In the genomic region with DNA sequence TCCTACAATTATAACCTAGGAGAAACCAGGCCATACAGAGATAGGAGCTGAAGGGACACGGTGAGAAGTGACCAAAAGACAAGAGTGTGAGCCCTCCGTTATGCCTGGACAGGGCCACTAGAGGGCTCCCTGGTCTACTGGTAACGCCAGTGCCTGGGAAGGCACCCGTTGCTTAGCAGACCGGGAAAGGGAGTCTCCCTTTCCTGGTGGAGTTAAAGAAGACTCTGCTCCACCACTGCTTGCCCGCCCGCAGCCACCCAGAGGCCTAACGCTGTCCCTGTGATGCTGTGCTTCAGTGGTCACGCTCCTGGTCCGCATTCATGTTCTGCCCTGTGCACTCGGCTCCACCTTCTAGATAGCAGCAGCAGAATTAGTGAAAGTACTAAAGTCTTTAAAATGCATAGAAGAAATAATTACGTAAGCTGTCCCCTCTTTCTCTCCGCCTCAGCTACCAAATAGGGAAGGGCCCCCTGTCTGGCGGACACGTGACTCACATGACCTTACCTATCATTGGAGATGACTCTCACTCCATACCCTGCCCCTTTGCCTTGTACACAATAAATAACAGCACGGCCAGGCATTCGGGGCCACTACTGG, we compare ENCODE assay signal across 1 cellular context.
A peak's percentile ranks its signal among the peaks of the same experiment; 100 is the strongest.
TF ChIP-seq lines count a peak whose summit lies in the region.

No MANE protein-coding gene starts in this region.

TF ChIP-seq in HepG2, 621 proteins besides CTCF, POLR2A, EP300 and RAD21 (continued from another document and continues in another):
- TF ChIP-seq NFE2L2 (IDR thresholded peaks at IDR 0.05; ENCODE audit: low read length) = no peak
- no peak for TF ChIP-seq ZNF12 (CRISPR knock-in tag; IDR thresholded peaks at IDR 0.05)
- TF ChIP-seq HDAC1 (CRISPR knock-in tag; IDR thresholded peaks at IDR 0.05) = no peak
- no peak for TF ChIP-seq ZBTB7A (CRISPR knock-in tag; IDR thresholded peaks at IDR 0.05)
- TF ChIP-seq MBD4 (IDR thresholded peaks at IDR 0.05; ENCODE audit: borderline replicate concordance, low read length) = no peak
- no peak; the same call in 1 of the 2 replicates for TF ChIP-seq REPIN1 (CRISPR knock-in tag; IDR thresholded peaks at IDR 0.05; ENCODE audit: borderline replicate concordance, low read depth)
- TF ChIP-seq SALL1 (CRISPR knock-in tag; IDR thresholded peaks at IDR 0.05) = 0 out of 2 replicates have a peak, but pooled peaks have one; percentile 15
- no peak for TF ChIP-seq POLR2G (IDR thresholded peaks at IDR 0.05; ENCODE audit: low read depth, low read length)
- TF ChIP-seq, protein P1, sequence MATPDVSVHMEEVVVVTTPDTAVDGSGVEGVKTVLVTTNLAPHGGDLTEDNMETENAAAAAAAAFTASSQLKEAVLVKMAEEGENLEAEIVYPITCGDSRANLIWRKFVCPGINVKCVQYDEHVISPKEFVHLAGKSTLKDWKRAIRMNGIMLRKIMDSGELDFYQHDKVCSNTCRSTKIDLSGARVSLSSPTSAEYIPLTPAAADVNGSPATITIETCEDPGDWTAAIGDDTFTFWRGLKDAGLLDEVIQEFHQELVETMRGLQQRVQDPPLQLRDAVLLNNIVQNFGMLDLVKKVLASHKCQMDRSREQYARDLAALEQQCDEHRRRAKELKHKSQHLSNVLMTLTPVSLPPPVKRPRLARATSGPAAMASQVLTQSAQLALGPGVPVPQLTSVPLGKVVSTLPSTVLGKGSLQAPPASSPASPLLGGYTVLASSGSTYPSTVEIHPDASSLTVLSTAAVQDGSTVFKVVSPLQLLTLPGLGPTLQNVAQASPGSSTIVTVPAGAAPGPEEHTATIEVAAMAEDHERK (CRISPR knock-in tag; IDR thresholded peaks at IDR 0.05; ENCODE audit: low read depth) = no peak
- no peak for TF ChIP-seq ESRRA (CRISPR knock-in tag; IDR thresholded peaks at IDR 0.05; ENCODE audit: low read depth)
- no peak for TF ChIP-seq RFX5 (IDR thresholded peaks at IDR 0.05; ENCODE audit: low read depth, low read length)
- no peak for TF ChIP-seq TBP (CRISPR knock-in tag; IDR thresholded peaks at IDR 0.05)
- TF ChIP-seq, protein P2, sequence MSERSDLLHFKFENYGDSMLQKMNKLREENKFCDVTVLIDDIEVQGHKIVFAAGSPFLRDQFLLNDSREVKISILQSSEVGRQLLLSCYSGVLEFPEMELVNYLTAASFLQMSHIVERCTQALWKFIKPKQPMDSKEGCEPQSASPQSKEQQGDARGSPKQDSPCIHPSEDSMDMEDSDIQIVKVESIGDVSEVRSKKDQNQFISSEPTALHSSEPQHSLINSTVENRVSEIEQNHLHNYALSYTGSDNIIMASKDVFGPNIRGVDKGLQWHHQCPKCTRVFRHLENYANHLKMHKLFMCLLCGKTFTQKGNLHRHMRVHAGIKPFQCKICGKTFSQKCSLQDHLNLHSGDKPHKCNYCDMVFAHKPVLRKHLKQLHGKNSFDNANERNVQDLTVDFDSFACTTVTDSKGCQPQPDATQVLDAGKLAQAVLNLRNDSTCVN (CRISPR knock-in tag; IDR thresholded peaks at IDR 0.05; ENCODE audit: borderline replicate concordance) = no peak
- TF ChIP-seq SRY (CRISPR knock-in tag; IDR thresholded peaks at IDR 0.05) = no peak
- no peak for TF ChIP-seq REL (CRISPR knock-in tag; conservative IDR thresholded peaks at IDR 0.05)
- TF ChIP-seq ZNF256 (CRISPR knock-in tag; conservative IDR thresholded peaks at IDR 0.05) = no peak
- TF ChIP-seq, protein P3, sequence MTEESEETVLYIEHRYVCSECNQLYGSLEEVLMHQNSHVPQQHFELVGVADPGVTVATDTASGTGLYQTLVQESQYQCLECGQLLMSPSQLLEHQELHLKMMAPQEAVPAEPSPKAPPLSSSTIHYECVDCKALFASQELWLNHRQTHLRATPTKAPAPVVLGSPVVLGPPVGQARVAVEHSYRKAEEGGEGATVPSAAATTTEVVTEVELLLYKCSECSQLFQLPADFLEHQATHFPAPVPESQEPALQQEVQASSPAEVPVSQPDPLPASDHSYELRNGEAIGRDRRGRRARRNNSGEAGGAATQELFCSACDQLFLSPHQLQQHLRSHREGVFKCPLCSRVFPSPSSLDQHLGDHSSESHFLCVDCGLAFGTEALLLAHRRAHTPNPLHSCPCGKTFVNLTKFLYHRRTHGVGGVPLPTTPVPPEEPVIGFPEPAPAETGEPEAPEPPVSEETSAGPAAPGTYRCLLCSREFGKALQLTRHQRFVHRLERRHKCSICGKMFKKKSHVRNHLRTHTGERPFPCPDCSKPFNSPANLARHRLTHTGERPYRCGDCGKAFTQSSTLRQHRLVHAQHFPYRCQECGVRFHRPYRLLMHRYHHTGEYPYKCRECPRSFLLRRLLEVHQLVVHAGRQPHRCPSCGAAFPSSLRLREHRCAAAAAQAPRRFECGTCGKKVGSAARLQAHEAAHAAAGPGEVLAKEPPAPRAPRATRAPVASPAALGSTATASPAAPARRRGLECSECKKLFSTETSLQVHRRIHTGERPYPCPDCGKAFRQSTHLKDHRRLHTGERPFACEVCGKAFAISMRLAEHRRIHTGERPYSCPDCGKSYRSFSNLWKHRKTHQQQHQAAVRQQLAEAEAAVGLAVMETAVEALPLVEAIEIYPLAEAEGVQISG (CRISPR knock-in tag; IDR thresholded peaks at IDR 0.05) = peak; percentile 33; the same call in 1 of the 2 replicates
- TF ChIP-seq, protein P4, sequence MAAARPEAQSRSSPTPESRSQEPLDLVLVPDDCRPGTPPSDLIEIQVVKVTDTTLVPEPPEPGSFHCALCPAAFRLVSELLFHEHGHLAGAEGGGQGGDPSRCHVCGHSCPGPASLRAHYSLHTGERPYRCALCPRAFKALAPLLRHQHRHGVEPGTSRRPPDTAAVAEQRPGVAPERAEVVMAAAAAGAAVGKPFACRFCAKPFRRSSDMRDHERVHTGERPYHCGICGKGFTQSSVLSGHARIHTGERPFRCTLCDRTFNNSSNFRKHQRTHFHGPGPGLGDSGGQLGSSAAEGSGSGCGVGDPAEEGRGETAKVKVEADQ (CRISPR knock-in tag; IDR thresholded peaks at IDR 0.05; ENCODE audit: borderline replicate concordance) = no peak
- no peak for TF ChIP-seq ZNF678 (CRISPR knock-in tag; IDR thresholded peaks at IDR 0.05)
- TF ChIP-seq HHEX (CRISPR knock-in tag; IDR thresholded peaks at IDR 0.05) = no peak
- no peak for TF ChIP-seq ZNF777 (CRISPR knock-in tag; IDR thresholded peaks at IDR 0.05)
- TF ChIP-seq, protein P5, sequence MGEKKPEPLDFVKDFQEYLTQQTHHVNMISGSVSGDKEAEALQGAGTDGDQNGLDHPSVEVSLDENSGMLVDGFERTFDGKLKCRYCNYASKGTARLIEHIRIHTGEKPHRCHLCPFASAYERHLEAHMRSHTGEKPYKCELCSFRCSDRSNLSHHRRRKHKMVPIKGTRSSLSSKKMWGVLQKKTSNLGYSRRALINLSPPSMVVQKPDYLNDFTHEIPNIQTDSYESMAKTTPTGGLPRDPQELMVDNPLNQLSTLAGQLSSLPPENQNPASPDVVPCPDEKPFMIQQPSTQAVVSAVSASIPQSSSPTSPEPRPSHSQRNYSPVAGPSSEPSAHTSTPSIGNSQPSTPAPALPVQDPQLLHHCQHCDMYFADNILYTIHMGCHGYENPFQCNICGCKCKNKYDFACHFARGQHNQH (CRISPR knock-in tag; IDR thresholded peaks at IDR 0.05) = peak; percentile 19; the same call in 1 of the 2 replicates
- TF ChIP-seq THYN1 (CRISPR knock-in tag; IDR thresholded peaks at IDR 0.05; ENCODE audit: borderline replicate concordance, low read depth) = no peak
- TF ChIP-seq ZNF549 (CRISPR knock-in tag; IDR thresholded peaks at IDR 0.05) = no peak
- TF ChIP-seq, protein P6, sequence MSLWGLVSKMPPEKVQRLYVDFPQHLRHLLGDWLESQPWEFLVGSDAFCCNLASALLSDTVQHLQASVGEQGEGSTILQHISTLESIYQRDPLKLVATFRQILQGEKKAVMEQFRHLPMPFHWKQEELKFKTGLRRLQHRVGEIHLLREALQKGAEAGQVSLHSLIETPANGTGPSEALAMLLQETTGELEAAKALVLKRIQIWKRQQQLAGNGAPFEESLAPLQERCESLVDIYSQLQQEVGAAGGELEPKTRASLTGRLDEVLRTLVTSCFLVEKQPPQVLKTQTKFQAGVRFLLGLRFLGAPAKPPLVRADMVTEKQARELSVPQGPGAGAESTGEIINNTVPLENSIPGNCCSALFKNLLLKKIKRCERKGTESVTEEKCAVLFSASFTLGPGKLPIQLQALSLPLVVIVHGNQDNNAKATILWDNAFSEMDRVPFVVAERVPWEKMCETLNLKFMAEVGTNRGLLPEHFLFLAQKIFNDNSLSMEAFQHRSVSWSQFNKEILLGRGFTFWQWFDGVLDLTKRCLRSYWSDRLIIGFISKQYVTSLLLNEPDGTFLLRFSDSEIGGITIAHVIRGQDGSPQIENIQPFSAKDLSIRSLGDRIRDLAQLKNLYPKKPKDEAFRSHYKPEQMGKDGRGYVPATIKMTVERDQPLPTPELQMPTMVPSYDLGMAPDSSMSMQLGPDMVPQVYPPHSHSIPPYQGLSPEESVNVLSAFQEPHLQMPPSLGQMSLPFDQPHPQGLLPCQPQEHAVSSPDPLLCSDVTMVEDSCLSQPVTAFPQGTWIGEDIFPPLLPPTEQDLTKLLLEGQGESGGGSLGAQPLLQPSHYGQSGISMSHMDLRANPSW (CRISPR knock-in tag; IDR thresholded peaks at IDR 0.05; ENCODE audit: borderline replicate concordance) = no peak
- no peak for TF ChIP-seq PTBP1 (IDR thresholded peaks at IDR 0.05; ENCODE audit: low read depth, low read length, poor library complexity, severe bottlenecking)
- TF ChIP-seq, protein P7, sequence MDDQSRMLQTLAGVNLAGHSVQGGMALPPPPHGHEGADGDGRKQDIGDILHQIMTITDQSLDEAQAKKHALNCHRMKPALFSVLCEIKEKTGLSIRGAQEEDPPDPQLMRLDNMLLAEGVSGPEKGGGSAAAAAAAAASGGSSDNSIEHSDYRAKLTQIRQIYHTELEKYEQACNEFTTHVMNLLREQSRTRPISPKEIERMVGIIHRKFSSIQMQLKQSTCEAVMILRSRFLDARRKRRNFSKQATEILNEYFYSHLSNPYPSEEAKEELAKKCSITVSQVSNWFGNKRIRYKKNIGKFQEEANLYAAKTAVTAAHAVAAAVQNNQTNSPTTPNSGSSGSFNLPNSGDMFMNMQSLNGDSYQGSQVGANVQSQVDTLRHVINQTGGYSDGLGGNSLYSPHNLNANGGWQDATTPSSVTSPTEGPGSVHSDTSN (CRISPR knock-in tag; IDR thresholded peaks at IDR 0.05; ENCODE audit: borderline replicate concordance) = no peak
- no peak for TF ChIP-seq KLF15 (CRISPR knock-in tag; IDR thresholded peaks at IDR 0.05; ENCODE audit: borderline replicate concordance)
- TF ChIP-seq FOXO1 (CRISPR knock-in tag; IDR thresholded peaks at IDR 0.05) = no peak
- no peak for TF ChIP-seq RFXANK (CRISPR knock-in tag; IDR thresholded peaks at IDR 0.05)
- TF ChIP-seq ZKSCAN8 (CRISPR knock-in tag; IDR thresholded peaks at IDR 0.05; ENCODE audit: borderline replicate concordance) = no peak
- no peak for TF ChIP-seq HNRNPK (IDR thresholded peaks at IDR 0.05; ENCODE audit: low read depth, low read length, poor library complexity, severe bottlenecking)
- TF ChIP-seq, protein P8, sequence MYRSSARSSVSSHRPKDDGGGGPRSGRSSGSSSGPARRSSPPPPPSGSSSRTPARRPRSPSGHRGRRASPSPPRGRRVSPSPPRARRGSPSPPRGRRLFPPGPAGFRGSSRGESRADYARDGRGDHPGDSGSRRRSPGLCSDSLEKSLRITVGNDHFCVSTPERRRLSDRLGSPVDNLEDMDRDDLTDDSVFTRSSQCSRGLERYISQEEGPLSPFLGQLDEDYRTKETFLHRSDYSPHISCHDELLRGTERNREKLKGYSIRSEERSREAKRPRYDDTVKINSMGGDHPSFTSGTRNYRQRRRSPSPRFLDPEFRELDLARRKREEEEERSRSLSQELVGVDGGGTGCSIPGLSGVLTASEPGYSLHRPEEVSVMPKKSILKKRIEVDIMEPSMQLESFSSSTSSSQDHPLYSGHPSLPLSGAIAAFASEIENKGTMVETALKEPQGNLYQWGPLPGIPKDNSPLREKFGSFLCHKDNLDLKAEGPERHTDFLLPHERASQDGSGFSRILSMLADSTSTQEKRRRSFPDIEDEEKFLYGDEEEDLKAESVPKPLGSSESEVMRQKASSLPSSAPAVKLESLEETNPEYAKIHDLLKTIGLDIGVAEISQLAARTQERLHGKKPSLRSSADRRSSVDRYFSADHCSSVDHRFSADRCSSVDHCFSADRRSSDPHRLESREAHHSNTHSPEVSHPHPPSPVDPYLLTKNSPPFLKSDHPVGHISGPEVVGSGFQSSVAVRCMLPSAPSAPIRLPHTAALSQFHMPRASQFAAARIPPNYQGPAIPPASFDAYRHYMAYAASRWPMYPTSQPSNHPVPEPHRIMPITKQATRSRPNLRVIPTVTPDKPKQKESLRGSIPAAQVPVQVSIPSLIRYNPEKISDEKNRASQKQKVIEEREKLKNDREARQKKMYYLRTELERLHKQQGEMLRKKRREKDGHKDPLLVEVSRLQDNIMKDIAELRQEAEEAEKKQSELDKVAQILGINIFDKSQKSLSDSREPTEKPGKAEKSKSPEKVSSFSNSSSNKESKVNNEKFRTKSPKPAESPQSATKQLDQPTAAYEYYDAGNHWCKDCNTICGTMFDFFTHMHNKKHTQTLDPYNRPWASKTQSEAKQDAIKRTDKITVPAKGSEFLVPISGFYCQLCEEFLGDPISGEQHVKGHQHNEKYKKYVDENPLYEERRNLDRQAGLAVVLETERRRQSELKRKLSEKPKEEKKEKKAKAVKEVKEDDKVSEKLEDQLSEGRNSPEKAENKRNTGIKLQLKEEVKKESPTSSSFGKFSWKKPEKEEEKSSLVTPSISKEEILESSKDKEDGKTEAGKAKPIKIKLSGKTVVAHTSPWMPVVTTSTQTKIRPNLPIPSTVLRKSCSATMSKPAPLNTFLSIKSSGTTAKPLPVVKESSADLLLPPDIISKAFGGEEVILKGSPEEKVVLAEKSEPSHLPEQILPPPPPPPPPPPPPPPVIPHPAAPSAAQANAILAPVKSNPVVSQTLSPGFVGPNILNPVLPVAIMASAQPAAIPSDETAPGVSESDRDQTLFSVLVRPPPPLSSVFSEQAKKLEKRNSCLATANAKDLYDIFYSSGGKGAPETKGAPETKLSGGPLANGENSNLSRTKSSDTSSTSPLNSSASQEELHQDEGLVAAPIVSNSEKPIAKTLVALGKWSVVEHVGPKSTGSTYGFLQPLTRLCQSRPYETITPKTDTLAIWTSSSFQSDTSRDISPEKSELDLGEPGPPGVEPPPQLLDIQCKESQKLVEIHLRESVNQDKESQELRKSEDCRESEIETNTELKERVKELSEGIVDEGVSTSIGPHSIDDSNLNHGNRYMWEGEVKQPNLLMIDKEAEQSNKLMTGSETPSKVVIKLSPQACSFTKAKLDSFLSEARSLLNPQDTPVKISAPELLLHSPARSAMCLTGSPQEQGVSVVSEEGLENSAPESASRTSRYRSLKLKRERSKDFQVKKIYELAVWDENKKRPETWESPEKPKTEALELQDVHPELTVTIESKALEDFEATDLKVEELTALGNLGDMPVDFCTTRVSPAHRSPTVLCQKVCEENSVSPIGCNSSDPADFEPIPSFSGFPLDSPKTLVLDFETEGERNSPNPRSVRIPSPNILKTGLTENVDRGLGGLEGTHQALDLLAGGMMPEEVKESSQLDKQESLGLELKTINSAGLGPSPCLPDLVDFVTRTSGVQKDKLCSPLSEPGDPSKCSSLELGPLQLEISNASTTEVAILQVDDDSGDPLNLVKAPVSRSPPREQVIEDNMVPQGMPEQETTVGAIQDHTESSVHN (CRISPR knock-in tag; IDR thresholded peaks at IDR 0.05) = no peak
- peak; percentile 13; the same call in 1 of the 2 replicates for TF ChIP-seq ZFY (CRISPR knock-in tag; IDR thresholded peaks at IDR 0.05)
- no peak for TF ChIP-seq ELF1 (CRISPR knock-in tag; IDR thresholded peaks at IDR 0.05)
- TF ChIP-seq EZH2 (conservative IDR thresholded peaks at IDR 0.05; ENCODE audit: low read depth, low read length) = no peak
- TF ChIP-seq ZMAT3 (CRISPR knock-in tag; conservative IDR thresholded peaks at IDR 0.05) = no peak
- peak; percentile 62 for TF ChIP-seq TEAD3 (CRISPR knock-in tag; optimal IDR thresholded peaks at IDR 0.05; ENCODE audit: borderline replicate concordance)
- peak; percentile 72 for TF ChIP-seq ELF3 (CRISPR knock-in tag; IDR thresholded peaks at IDR 0.05)
